In genomic region chrX:124103966-124104365, GRCh38 we compare ENCODE assay signal across 36 cellular contexts.
"Had no signal": no experiment of that assay in that cellular context is flagged by ENCODE, and none has a peak within 500 bp of the region (broad histone marks: within the 10 kb centered on the region; RNA-seq: fewer than 3 reads in every experiment).

No MANE protein-coding gene starts in this region.

- H3K4me3 Mint-ChIP-seq: activated CD4-positive, alpha-beta memory T cell treated with anti-CD3 and anti-CD28 coated beads, Interleukin-2, amount 10 ng/mL, durations not matched to agents 7 days and 5 days; activated CD4-positive, alpha-beta T cell treated with anti-CD3 and anti-CD28 coated beads for 36 hours; activated CD4-positive, alpha-beta T cell treated with anti-CD3 and anti-CD28 coated beads, Interleukin-2, amount 10 ng/mL, durations not matched to agents 7 days and 5 days; activated CD8-positive, alpha-beta memory T cell treated with anti-CD3 and anti-CD28 coated beads, Interleukin-2, amount 10 ng/mL, durations not matched to agents 7 days and 5 days; activated CD8-positive, alpha-beta T cell treated with anti-CD3 and anti-CD28 coated beads, Interleukin-2, amount 10 ng/mL, durations not matched to agents 7 days and 5 days; activated naive CD4-positive, alpha-beta T cell treated with anti-CD3 and anti-CD28 coated beads, Interleukin-2, amount 10 ng/mL, durations not matched to agents 7 days and 5 days; activated naive CD4-positive, alpha-beta T cell treated with anti-CD3 and anti-CD28 coated beads, Interleukin-2, amount 50 U/mL, for 24 hours; activated naive CD8-positive, alpha-beta T cell; activated T-cell treated with anti-CD3 and anti-CD28 coated beads, Interleukin-2, amount 50 U/mL, for 24 hours; brain; central memory CD8-positive, alpha-beta T cell; T-helper 1 cell treated with Interleukin-12 subunit alpha and Interleukin-12 subunit beta and Interleukin-4 antibody, amounts not matched to agents 30 μg/mL and 1 μg/mL, for 36 hours; T-helper 2 cell treated with Interferon-gamma antibody and Interleukin-4, amounts not matched to agents 5 μg/mL and 100 μg/mL, for 36 hours; WTC11 had no signal

- H3K27me3 Mint-ChIP-seq: activated CD4-positive, alpha-beta memory T cell treated with anti-CD3 and anti-CD28 coated beads, Interleukin-2, amount 10 ng/mL, durations not matched to agents 7 days and 5 days; activated CD4-positive, alpha-beta T cell treated with anti-CD3 and anti-CD28 coated beads for 36 hours; activated CD4-positive, alpha-beta T cell treated with anti-CD3 and anti-CD28 coated beads, Interleukin-2, amount 10 ng/mL, durations not matched to agents 7 days and 5 days; activated CD8-positive, alpha-beta memory T cell treated with anti-CD3 and anti-CD28 coated beads, Interleukin-2, amount 10 ng/mL, durations not matched to agents 7 days and 5 days; activated naive CD4-positive, alpha-beta T cell treated with anti-CD3 and anti-CD28 coated beads, Interleukin-2, amount 10 ng/mL, durations not matched to agents 7 days and 5 days; activated naive CD4-positive, alpha-beta T cell treated with anti-CD3 and anti-CD28 coated beads, Interleukin-2, amount 50 U/mL, for 24 hours; activated naive CD8-positive, alpha-beta T cell; brain; central memory CD8-positive, alpha-beta T cell had no signal

- H3K27ac Mint-ChIP-seq: activated CD4-positive, alpha-beta memory T cell treated with anti-CD3 and anti-CD28 coated beads, Interleukin-2, amount 10 ng/mL, durations not matched to agents 7 days and 5 days; activated CD4-positive, alpha-beta T cell treated with anti-CD3 and anti-CD28 coated beads for 36 hours; activated CD4-positive, alpha-beta T cell treated with anti-CD3 and anti-CD28 coated beads, Interleukin-2, amount 10 ng/mL, durations not matched to agents 7 days and 5 days; activated CD8-positive, alpha-beta memory T cell treated with anti-CD3 and anti-CD28 coated beads, Interleukin-2, amount 10 ng/mL, durations not matched to agents 7 days and 5 days; activated CD8-positive, alpha-beta T cell treated with anti-CD3 and anti-CD28 coated beads, Interleukin-2, amount 10 ng/mL, durations not matched to agents 7 days and 5 days; activated naive CD4-positive, alpha-beta T cell treated with anti-CD3 and anti-CD28 coated beads, Interleukin-2, amount 10 ng/mL, durations not matched to agents 7 days and 5 days; activated naive CD4-positive, alpha-beta T cell treated with anti-CD3 and anti-CD28 coated beads, Interleukin-2, amount 50 U/mL, for 24 hours; activated naive CD8-positive, alpha-beta T cell; activated T-cell treated with anti-CD3 and anti-CD28 coated beads, Interleukin-2, amount 50 U/mL, for 24 hours; activated T-helper 2 cell treated with anti-CD3 and anti-CD28 coated beads, Interferon-gamma antibody, Interleukin-2, Interleukin-4, amounts not matched to agents 10 μg/mL and 5 μg/mL and 100 μg/mL, durations not matched to agents 14 hours and 24 hours and 36 hours; brain; T-helper 1 cell treated with Interleukin-12 subunit alpha and Interleukin-12 subunit beta and Interleukin-4 antibody, amounts not matched to agents 30 μg/mL and 1 μg/mL, for 36 hours; T-helper 2 cell treated with Interferon-gamma antibody and Interleukin-4, amounts not matched to agents 5 μg/mL and 100 μg/mL, for 36 hours; WTC11 had no signal

- H3K9me3 ChIP-seq: ascending aorta had no signal

- H3K4me3 ChIP-seq: ascending aorta, cardiac muscle cell had no signal

- ATAC-seq: activated CD4-positive, alpha-beta T cell treated with anti-CD3 and anti-CD28 coated beads for 36 hours; activated CD4-positive, CD25-positive, alpha-beta regulatory T cell treated with anti-CD3 and anti-CD28 coated beads, Interleukin-2, amount 50 U/mL, for 24 hours; activated CD8-positive, alpha-beta memory T cell treated with anti-CD3 and anti-CD28 coated beads, Interleukin-2, amount 10 ng/mL, durations not matched to agents 7 days and 5 days; activated CD8-positive, alpha-beta T cell treated with anti-CD3 and anti-CD28 coated beads, Interleukin-2, amount 10 ng/mL, durations not matched to agents 7 days and 5 days; WTC11 had no signal

- H3K27me3 ChIP-seq: ascending aorta, cardiac muscle cell had no signal

- H3K36me3 ChIP-seq: WERI-Rb-1 had no signal

- DNase-seq: activated CD4-positive, alpha-beta memory T cell treated with anti-CD3 and anti-CD28 coated beads, Interleukin-2, amount 10 ng/mL, durations not matched to agents 7 days and 5 days; activated CD4-positive, alpha-beta T cell treated with anti-CD3 and anti-CD28 coated beads for 1 hour; activated CD4-positive, alpha-beta T cell treated with anti-CD3 and anti-CD28 coated beads for 36 hours; activated CD4-positive, alpha-beta T cell treated with anti-CD3 and anti-CD28 coated beads for 48 hours; activated CD4-positive, alpha-beta T cell treated with anti-CD3 and anti-CD28 coated beads, Interleukin-2, amount 10 ng/mL, durations not matched to agents 7 days and 5 days; activated CD4-positive, alpha-beta T cell treated with anti-CD3 and anti-CD28 coated beads, Interleukin-2, amount 50 U/mL, for 48 hours; activated CD4-positive, CD25-positive, alpha-beta regulatory T cell; activated CD8-positive, alpha-beta memory T cell treated with anti-CD3 and anti-CD28 coated beads for 24 hours; activated CD8-positive, alpha-beta memory T cell treated with anti-CD3 and anti-CD28 coated beads, Interleukin-2, amount 10 ng/mL, durations not matched to agents 7 days and 5 days; activated CD8-positive, alpha-beta memory T cell treated with anti-CD3 and anti-CD28 coated beads, Interleukin-2, amount 50 U/mL, for 48 hours; activated CD8-positive, alpha-beta T cell treated with anti-CD3 and anti-CD28 coated beads, Interleukin-2, amount 10 ng/mL, durations not matched to agents 7 days and 5 days; activated effector memory CD4-positive, alpha-beta T cell treated with Interleukin-2 at 50 U/mL for 16 hours; activated gamma-delta T cell; activated naive CD4-positive, alpha-beta T cell treated with anti-CD3 and anti-CD28 coated beads, Interleukin-2, amount 10 ng/mL, durations not matched to agents 7 days and 5 days; activated naive CD4-positive, alpha-beta T cell treated with Interleukin-2 at 50 U/mL for 16 hours; activated T-cell treated with anti-CD3 and anti-CD28 coated beads, Interleukin-2, amount 50 U/mL, for 24 hours; activated T-cell treated with anti-CD3 and anti-CD28 coated beads, Interleukin-2, amount 50 U/mL, for 48 hours; amygdala; anterior cingulate cortex; caudate nucleus; cerebellar nuclear complex; T-helper 1 cell; T-helper 2 cell; T-helper 9 cell; WERI-Rb-1 had no signal

- H3K4me1 ChIP-seq: ascending aorta had no signal

- H3K4me1 Mint-ChIP-seq: activated CD4-positive, alpha-beta memory T cell treated with anti-CD3 and anti-CD28 coated beads, Interleukin-2, amount 10 ng/mL, durations not matched to agents 7 days and 5 days; activated CD4-positive, alpha-beta T cell treated with anti-CD3 and anti-CD28 coated beads for 36 hours; activated CD4-positive, alpha-beta T cell treated with anti-CD3 and anti-CD28 coated beads, Interleukin-2, amount 10 ng/mL, durations not matched to agents 7 days and 5 days; activated CD8-positive, alpha-beta memory T cell treated with anti-CD3 and anti-CD28 coated beads, Interleukin-2, amount 10 ng/mL, durations not matched to agents 7 days and 5 days; activated naive CD4-positive, alpha-beta T cell treated with anti-CD3 and anti-CD28 coated beads, Interleukin-2, amount 10 ng/mL, durations not matched to agents 7 days and 5 days; activated naive CD4-positive, alpha-beta T cell treated with anti-CD3 and anti-CD28 coated beads, Interleukin-2, amount 50 U/mL, for 24 hours; brain; WTC11 had no signal

- H3K27ac ChIP-seq: ascending aorta, cardiac muscle cell, WERI-Rb-1 had no signal

- H3K9me3 Mint-ChIP-seq: activated CD4-positive, alpha-beta memory T cell treated with anti-CD3 and anti-CD28 coated beads, Interleukin-2, amount 10 ng/mL, durations not matched to agents 7 days and 5 days; activated naive CD4-positive, alpha-beta T cell treated with anti-CD3 and anti-CD28 coated beads, Interleukin-2, amount 50 U/mL, for 24 hours; activated T-cell treated with anti-CD3 and anti-CD28 coated beads, Interleukin-2, amount 50 U/mL, for 24 hours; activated T-helper 2 cell treated with anti-CD3 and anti-CD28 coated beads, Interferon-gamma antibody, Interleukin-2, Interleukin-4, amounts not matched to agents 10 μg/mL and 5 μg/mL and 100 μg/mL, durations not matched to agents 14 hours and 24 hours and 36 hours; central memory CD8-positive, alpha-beta T cell; T-helper 1 cell treated with Interleukin-12 subunit alpha and Interleukin-12 subunit beta and Interleukin-4 antibody, amounts not matched to agents 30 μg/mL and 1 μg/mL, for 36 hours; T-helper 2 cell treated with Interferon-gamma antibody and Interleukin-4, amounts not matched to agents 5 μg/mL and 100 μg/mL, for 36 hours had no signal
